Comparison of ENCODE assay signal across 2 cellular contexts in the genomic region with DNA sequence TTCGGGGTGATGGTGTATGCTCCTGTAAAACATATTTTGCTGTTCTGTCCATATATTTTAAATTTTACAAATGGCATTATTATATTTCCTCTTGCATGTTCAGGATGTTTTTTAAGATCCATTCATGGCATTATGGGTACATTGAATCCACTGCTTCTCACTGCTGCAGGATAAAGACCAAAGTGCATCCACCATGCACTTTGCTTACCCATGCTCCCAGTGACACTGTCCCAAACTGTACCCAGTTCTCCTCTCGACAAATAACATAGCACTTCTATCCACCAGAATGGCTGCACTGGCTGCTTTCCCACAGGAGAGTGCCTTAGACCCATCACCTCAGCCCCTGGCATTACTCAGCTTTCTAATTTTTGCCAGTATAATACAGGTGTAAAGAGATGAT.
TF ChIP-seq lines count a peak whose summit lies in the region.

No MANE protein-coding gene starts in this region.

TF ChIP-seq in GM23338, 12 proteins besides CTCF, POLR2A, EP300 and RAD21:
- no peak for TF ChIP-seq JUNB (IDR thresholded peaks at IDR 0.05; ENCODE audit: unreplicated experiment)

TF ChIP-seq in H1, 55 proteins besides CTCF, POLR2A, EP300 and RAD21:
- TF ChIP-seq SP2 (IDR thresholded peaks at IDR 0.05; ENCODE audit: low read length) (no peak), SP4 (IDR thresholded peaks at IDR 0.05; ENCODE audit: low read length) (no peak), KDM5A (IDR thresholded peaks at IDR 0.05; ENCODE audit: low read length) (no peak), TAF1 (IDR thresholded peaks at IDR 0.05; ENCODE audit: low read depth, low read length) (no peak), CREB1 (IDR thresholded peaks at IDR 0.05) (no peak), FOSL1 (IDR thresholded peaks at IDR 0.05; ENCODE audit: insufficient read depth, low read depth, low read length) (no peak), CEBPB (IDR thresholded peaks at IDR 0.05; ENCODE audit: low read depth, low read length) (no peak), RFX5 (IDR thresholded peaks at IDR 0.05; ENCODE audit: borderline replicate concordance, low read depth, low read length) (no peak), GABPA (IDR thresholded peaks at IDR 0.05; ENCODE audit: borderline replicate concordance, insufficient read depth, low read length) (no peak), HDAC2 (IDR thresholded peaks at IDR 0.05; ENCODE audit: borderline replicate concordance in 1 of 2, low read depth in 2 of 2, low read length in 2 of 2) (no peak), CHD1 (IDR thresholded peaks at IDR 0.05; ENCODE audit: low read depth, low read length) (no peak), SAP30 (IDR thresholded peaks at IDR 0.05; ENCODE audit: insufficient read depth, insufficient replicate concordance, low read length) (no peak), EZH2 (IDR thresholded peaks at IDR 0.05; ENCODE audit: low read depth, low read length, severe bottlenecking) (no peak), KDM1A (IDR thresholded peaks at IDR 0.05; ENCODE audit: borderline replicate concordance, low read length) (no peak), NRF1 (IDR thresholded peaks at IDR 0.05; ENCODE audit: low read depth, low read length) (no peak), BACH1 (IDR thresholded peaks at IDR 0.05; ENCODE audit: low read length) (no peak), CHD7 (IDR thresholded peaks at IDR 0.05; ENCODE audit: insufficient replicate concordance, low read length) (no peak)
- TF ChIP-seq, protein P1, sequence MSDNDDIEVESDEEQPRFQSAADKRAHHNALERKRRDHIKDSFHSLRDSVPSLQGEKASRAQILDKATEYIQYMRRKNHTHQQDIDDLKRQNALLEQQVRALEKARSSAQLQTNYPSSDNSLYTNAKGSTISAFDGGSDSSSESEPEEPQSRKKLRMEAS (IDR thresholded peaks at IDR 0.05), result no peak
